2 cellular contexts compared by ENCODE assay signal in the genomic region with DNA sequence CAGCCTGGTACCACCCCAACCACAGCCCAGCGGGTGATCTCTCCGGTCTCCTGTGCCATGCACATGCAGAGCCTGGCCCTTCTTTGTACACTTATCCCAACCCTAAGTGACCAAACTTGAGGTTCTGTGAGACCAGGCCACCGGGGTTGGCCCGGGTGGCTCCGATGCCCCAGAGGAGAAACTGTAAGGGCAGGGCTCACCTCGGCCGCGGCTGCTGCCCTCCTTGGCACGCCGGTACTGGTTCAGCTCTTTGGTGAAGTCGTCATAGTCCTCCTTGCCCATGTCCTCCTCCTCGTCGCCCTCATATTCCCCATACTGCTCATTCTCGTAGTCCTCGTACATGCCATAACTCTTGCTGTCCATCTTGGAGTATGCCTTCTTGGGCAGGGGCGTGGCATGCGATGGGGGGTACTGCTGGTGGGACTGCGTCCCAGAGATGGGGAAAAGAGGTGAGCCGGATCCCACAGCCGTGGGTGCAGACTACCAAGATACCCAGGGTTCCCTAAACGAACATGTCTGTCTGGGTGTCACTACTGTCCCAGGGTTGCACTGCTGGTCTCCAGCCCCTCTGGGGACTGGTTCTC.
TF ChIP-seq lines count a peak whose summit lies in the region.

No MANE protein-coding gene starts in this region.

TF ChIP-seq in GM23338, 12 proteins besides CTCF, POLR2A, EP300 and RAD21:
- TF ChIP-seq ZNF114 (CRISPR knock-in tag; IDR thresholded peaks at IDR 0.05) (no peak), ZNF331 (CRISPR knock-in tag; IDR thresholded peaks at IDR 0.05; ENCODE audit: low read depth) (no peak)

TF ChIP-seq in K562, 482 proteins besides CTCF, POLR2A, EP300 and RAD21:
- TF ChIP-seq ESRRA (IDR thresholded peaks at IDR 0.05; ENCODE audit: borderline replicate concordance, low read depth), result no peak
- TF ChIP-seq, protein P1, sequence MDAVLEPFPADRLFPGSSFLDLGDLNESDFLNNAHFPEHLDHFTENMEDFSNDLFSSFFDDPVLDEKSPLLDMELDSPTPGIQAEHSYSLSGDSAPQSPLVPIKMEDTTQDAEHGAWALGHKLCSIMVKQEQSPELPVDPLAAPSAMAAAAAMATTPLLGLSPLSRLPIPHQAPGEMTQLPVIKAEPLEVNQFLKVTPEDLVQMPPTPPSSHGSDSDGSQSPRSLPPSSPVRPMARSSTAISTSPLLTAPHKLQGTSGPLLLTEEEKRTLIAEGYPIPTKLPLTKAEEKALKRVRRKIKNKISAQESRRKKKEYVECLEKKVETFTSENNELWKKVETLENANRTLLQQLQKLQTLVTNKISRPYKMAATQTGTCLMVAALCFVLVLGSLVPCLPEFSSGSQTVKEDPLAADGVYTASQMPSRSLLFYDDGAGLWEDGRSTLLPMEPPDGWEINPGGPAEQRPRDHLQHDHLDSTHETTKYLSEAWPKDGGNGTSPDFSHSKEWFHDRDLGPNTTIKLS (IDR thresholded peaks at IDR 0.05; ENCODE audit: borderline replicate concordance, low read depth), result no peak
- TF ChIP-seq, protein P2, sequence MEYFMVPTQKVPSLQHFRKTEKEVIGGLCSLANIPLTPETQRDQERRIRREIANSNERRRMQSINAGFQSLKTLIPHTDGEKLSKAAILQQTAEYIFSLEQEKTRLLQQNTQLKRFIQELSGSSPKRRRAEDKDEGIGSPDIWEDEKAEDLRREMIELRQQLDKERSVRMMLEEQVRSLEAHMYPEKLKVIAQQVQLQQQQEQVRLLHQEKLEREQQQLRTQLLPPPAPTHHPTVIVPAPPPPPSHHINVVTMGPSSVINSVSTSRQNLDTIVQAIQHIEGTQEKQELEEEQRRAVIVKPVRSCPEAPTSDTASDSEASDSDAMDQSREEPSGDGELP (CRISPR knock-in tag; IDR thresholded peaks at IDR 0.05; ENCODE audit: borderline replicate concordance), result 0 out of 2 replicates have a peak, but pooled peaks have one; percentile 19
